8 cellular contexts compared by ENCODE assay signal in genomic region chr11:57656936-57657289, GRCh38. TPM values are rescaled to one million over a fixed set of nuclear protein-coding genes. Genes with fewer than 3 reads are reported as not detected.
DNase-seq lines count a peak whose midpoint lies in the region; ATAC-seq and TF ChIP-seq lines count a peak whose summit lies in the region.

No MANE protein-coding gene starts in this region.

- H3K36me3 ChIP-seq in BLaER1 treated with 17β-estradiol and CSF1 and Interleukin-3, amounts not matched to agents 10 nM and 100 nM = peaks cover 26 to 34% (median 31%) of the 10 kb centered on the region in 11 experiments
- no peaks in the 10 kb centered on the region for H3K36me3 ChIP-seq in neural cell (ENCODE audit: insufficient read depth, low read length)

- TF ChIP-seq EP300 in neural cell (conservative IDR thresholded peaks at IDR 0.05; ENCODE audit: poor library complexity, severe bottlenecking) = no peak

- H3K4me1 Mint-ChIP-seq in effector memory CD8-positive, alpha-beta T cell (ENCODE audit: low read depth in 2 of 2) = peaks cover 21 to 25% of the 10 kb centered on the region in 2 donors

- no peak for TF ChIP-seq RAD21 in neural cell (conservative IDR thresholded peaks at IDR 0.05)

- no peaks in the 10 kb centered on the region for H3K9me3 Mint-ChIP-seq in effector memory CD8-positive, alpha-beta T cell

- peaks cover 22 to 53% (median 35%) of the 10 kb centered on the region in 10 experiments for H3K4me1 ChIP-seq in BLaER1 treated with 17β-estradiol and CSF1 and Interleukin-3, amounts not matched to agents 10 nM and 100 nM

- peak overlapping the region; percentile 64 to 87 (median 80) for H3K4me2 ChIP-seq in BLaER1 treated with 17β-estradiol and CSF1 and Interleukin-3, amounts not matched to agents 10 nM and 100 nM
- H3K4me2 ChIP-seq in neural cell (ENCODE audit: low read length) = peak overlapping the region; percentile 73

- peak overlapping the region; percentile 66 to 95 (median 76) for H3K4me3 ChIP-seq in BLaER1 treated with 17β-estradiol and CSF1 and Interleukin-3, amounts not matched to agents 10 nM and 100 nM
- H3K4me3 ChIP-seq in NB4 (ENCODE audit: low read depth, low read length) (peak overlapping the region; percentile 64), neural cell (ENCODE audit: low read length) (peak overlapping the region; percentile 82)

- no peaks in the 10 kb centered on the region for H3K9me3 ChIP-seq in BLaER1 treated with 17β-estradiol and CSF1 and Interleukin-3, amounts not matched to agents 10 nM and 100 nM (replicated peaks in 1 of 11)
- no peaks in the 10 kb centered on the region for H3K9me3 ChIP-seq in neural cell (ENCODE audit: low read length)

- no peak for ATAC-seq in effector memory CD8-positive, alpha-beta T cell (replicated peaks)
- ATAC-seq in GM21786 (IDR thresholded peaks at IDR 0.05; ENCODE audit: unreplicated experiment) (no peak), GM19467 (IDR thresholded peaks at IDR 0.05; ENCODE audit: unreplicated experiment) (no peak), GM18861 (IDR thresholded peaks at IDR 0.05; ENCODE audit: unreplicated experiment) (no peak)

- no peaks in the 10 kb centered on the region for H3K27me3 ChIP-seq in BLaER1 treated with 17β-estradiol and CSF1 and Interleukin-3, amounts not matched to agents 10 nM and 100 nM
- no peaks in the 10 kb centered on the region for H3K27me3 ChIP-seq in neural cell (ENCODE audit: insufficient read depth, low read depth, low read length)

- TF ChIP-seq CTCF in NB4 (IDR thresholded peaks at IDR 0.05; ENCODE audit: low read depth, low read length) (no peak), neural cell (IDR thresholded peaks at IDR 0.05; ENCODE audit: poor library complexity, severe bottlenecking) (no peak)

- in situ Hi-C loops in G401 (cut with HindIII; ENCODE audit: low sequenced_read_pairs) = no loop called here

- peak overlapping the region; percentile 96 to 98 for H3K4me3 Mint-ChIP-seq in effector memory CD8-positive, alpha-beta T cell

- no peak for TF ChIP-seq POLR2A in NB4 (IDR thresholded peaks at IDR 0.05; ENCODE audit: extremely low read depth, insufficient read length)

- H3K27me3 Mint-ChIP-seq in effector memory CD8-positive, alpha-beta T cell = no peaks in the 10 kb centered on the region

- peak overlapping the region; percentile 86 to 96 for H3K27ac Mint-ChIP-seq in effector memory CD8-positive, alpha-beta T cell

- H3K79me2 ChIP-seq in neural cell (replicated peaks; ENCODE audit: insufficient read depth, low read length) = peaks cover 13% of the 10 kb centered on the region

- H3K9me2 ChIP-seq in neural cell (ENCODE audit: insufficient read depth, low read length) = no peaks in the 10 kb centered on the region

- no peaks in the 10 kb centered on the region for H3F3A ChIP-seq in neural cell (ENCODE audit: insufficient read depth, low read length, poor library complexity, severe bottlenecking)

- peaks cover 36% of the 10 kb centered on the region for H3K36me3 Mint-ChIP-seq in effector memory CD8-positive, alpha-beta T cell (ENCODE audit: insufficient read depth)

- H3K27ac ChIP-seq in BLaER1 treated with 17β-estradiol and CSF1 and Interleukin-3, amounts not matched to agents 10 nM and 100 nM = peak overlapping the region; percentile 66 to 83 (median 75)
- H3K27ac ChIP-seq in neural cell (ENCODE audit: low read length) = peak overlapping the region; percentile 87

- H4K20me1 ChIP-seq in BLaER1 treated with 17β-estradiol and CSF1 and Interleukin-3, amounts not matched to agents 10 nM and 100 nM = peaks cover 0 to 40% (median 18%) of the 10 kb centered on the region in 11 experiments; a peak in 12 of 22 replicates
- no peaks in the 10 kb centered on the region for H4K20me1 ChIP-seq in neural cell (ENCODE audit: insufficient read depth)

- peak overlapping the region; percentile 22 for H2AFZ ChIP-seq in neural cell (ENCODE audit: low read depth, low read length)

- DNase-seq in NB4 (ENCODE audit: low read depth) (no peak), G401 (ENCODE audit: low spot score) (no peak)
- DNase-seq in effector memory CD8-positive, alpha-beta T cell = no peak

- peak overlapping the region; percentile 78 to 92 (median 83) for H3K9ac ChIP-seq in BLaER1 treated with 17β-estradiol and CSF1 and Interleukin-3, amounts not matched to agents 10 nM and 100 nM
- peak overlapping the region; percentile 81 for H3K9ac ChIP-seq in neural cell (ENCODE audit: low read length)

TF ChIP-seq in neural cell, 6 proteins besides CTCF, POLR2A, EP300 and RAD21:
- TF ChIP-seq REST (IDR thresholded peaks at IDR 0.05; ENCODE audit: borderline replicate concordance) = no peak
- no peak for TF ChIP-seq TAF1 (IDR thresholded peaks at IDR 0.05; ENCODE audit: low read depth)
- TF ChIP-seq POLR2AphosphoS5 (IDR thresholded peaks at IDR 0.05) = no peak
- TF ChIP-seq MXI1 (conservative IDR thresholded peaks at IDR 0.05; ENCODE audit: poor library complexity, severe bottlenecking) = no peak
- no peak for TF ChIP-seq SMC3 (conservative IDR thresholded peaks at IDR 0.05; ENCODE audit: poor library complexity)
- TF ChIP-seq EZH2 (IDR thresholded peaks at IDR 0.05; ENCODE audit: borderline replicate concordance, insufficient read depth, low read length, poor library complexity, severe bottlenecking) = no peak

RNA-seq across cellular contexts. Expression of gene CLP1, which starts 0.6 kb away (rescaled TPM):
- 18.2 and 22.7 TPM in 2 replicates for polyA plus RNA-seq in neural cell
- 23.5 and 25.8 TPM in 2 replicates for polyA minus RNA-seq in neural cell
- 30.5 and 33.9 TPM in 2 replicates for total RNA-seq in G401 (2014; rRNA removed; shearing (Covaris generic))

RNA-seq across cellular contexts. Expression of gene YPEL4, which starts 7.2 kb away (rescaled TPM):
- 18.4 and 19.8 TPM in 2 replicates for polyA plus RNA-seq in neural cell
- 3.9 and 5.6 TPM in 2 replicates for polyA minus RNA-seq in neural cell
- total RNA-seq in G401 (2014; rRNA removed; shearing (Covaris generic)) = 2.1 TPM in 1 of 2 replicates, not detected in the other

RNA-seq across cellular contexts. Expression of gene ZDHHC5, which starts 11.0 kb away (rescaled TPM):
- 15.8 and 17.4 TPM in 2 replicates for polyA plus RNA-seq in neural cell
- polyA minus RNA-seq in neural cell = 36.7 and 40.4 TPM in 2 replicates
- total RNA-seq in G401 (2014; rRNA removed; shearing (Covaris generic)) = 46.5 and 49.0 TPM in 2 replicates

RNA-seq across cellular contexts. Expression of gene MED19, which starts 55.1 kb away (rescaled TPM):
- 46.4 and 62.4 TPM in 2 replicates for polyA plus RNA-seq in neural cell
- polyA minus RNA-seq in neural cell = 37.0 and 39.8 TPM in 2 replicates
- 28.9 and 40.7 TPM in 2 replicates for total RNA-seq in G401 (2014; rRNA removed; shearing (Covaris generic))

RNA-seq across cellular contexts. Expression of gene TMX2, which starts 55.5 kb away (rescaled TPM):
- polyA plus RNA-seq in neural cell = 119 and 130 TPM in 2 replicates
- polyA minus RNA-seq in neural cell = 58.9 and 65.3 TPM in 2 replicates
- 104 and 145 TPM in 2 replicates for total RNA-seq in G401 (2014; rRNA removed; shearing (Covaris generic))
